In genomic region chr3:128123538-128124368, GRCh38 we compare ENCODE assay signal across 8 cellular contexts. TPM values are rescaled to one million over a fixed set of nuclear protein-coding genes. Genes with fewer than 3 reads are reported as not detected.
A peak's percentile ranks its signal among the peaks of the same experiment; 100 is the strongest.
DNase-seq lines count a peak whose midpoint lies in the region; ATAC-seq, FAIRE-seq and TF ChIP-seq lines count a peak whose summit lies in the region.

TSS of gene RUVBL1 (minus strand) at chr3:128123812. CDS start at chr3:128123724, 88 bp downstream.

- peak within 1 kb of the TSS; percentile 45 to 94 (median 79) for H3K4me3 ChIP-seq in adrenal gland
- H3K4me3 ChIP-seq in heart left ventricle = peak within 1 kb of the TSS; percentile 70 to 98 (median 86)
- H3K4me3 ChIP-seq in upper lobe of left lung = peak within 1 kb of the TSS; percentile 81 to 95 (median 84)

- ATAC-seq in HG02852 (IDR thresholded peaks at IDR 0.05; ENCODE audit: unreplicated experiment) = peak; percentile 99
- ATAC-seq in heart left ventricle = peak; percentile 100
- ATAC-seq in upper lobe of left lung (ENCODE audit: low FRiP score in 2 of 2) = peak; percentile 100

- no peaks in the 10 kb centered on the region for H3K36me3 ChIP-seq in adrenal gland (replicated peaks in 1 of 2)
- H3K36me3 ChIP-seq in heart left ventricle = peaks cover 0 to 3% (median 0%) of the 10 kb centered on the region in 9 donors
- H3K36me3 ChIP-seq in upper lobe of left lung = peaks cover 0 to 2% (median 0%) of the 10 kb centered on the region in 4 donors

- TF ChIP-seq EP300 in upper lobe of left lung (IDR thresholded peaks at IDR 0.05) = peak in 2 of 4 donors; percentile 63 to 64

- H3K4me1 ChIP-seq in adrenal gland (replicated peaks in 1 of 2) (peaks cover 4 to 9% of the 10 kb centered on the region in 2 donors), heart left ventricle (peaks cover 0 to 15% (median 11%) of the 10 kb centered on the region in 12 donors), upper lobe of left lung (peaks cover 4 to 18% (median 12%) of the 10 kb centered on the region in 4 donors)

- H3K27me3 ChIP-seq in adrenal gland = no peaks in the 10 kb centered on the region
- H3K27me3 ChIP-seq in heart left ventricle = no peaks in the 10 kb centered on the region
- no peaks in the 10 kb centered on the region for H3K27me3 ChIP-seq in upper lobe of left lung

- intact Hi-C loops in adrenal gland (cut with DNase I) (no loop called here), heart left ventricle (cut with DNase I) (loop anchor here in 5 of 10 donors (1.0 to 5.0 kb wide), 3 partner anchors 29 to 46 kb away; partner anchors contain the start of gene EEFSEC (in 4 of the 5)), posterior cingulate gyrus (cut with DNase I) (loop anchor here (1.0 kb wide), 1 partner anchor 30 kb away; the partner anchor contains the start of gene EEFSEC)

- DNase-seq in GM12892 (ENCODE audit: insufficient read length) (peak; percentile 96), NCI-H146 (lab: John Stamatoyannopoulos, UW) (peak; percentile 100), T-helper 1 cell (peak; percentile 91 to 99 (median 96)), adrenal gland (peak; percentile 96 to 99 (median 98)), heart left ventricle (peak; percentile 98 to 99 (median 98)), posterior cingulate gyrus (peak; percentile 95 to 100 (median 98)), upper lobe of left lung (peak; percentile 97 to 99)

- FAIRE-seq in GM12892 (lab: Jason Lieb, UNC) = peak; percentile 78

- TF ChIP-seq CTCF in adrenal gland (IDR thresholded peaks at IDR 0.05) (no peak), heart left ventricle (IDR thresholded peaks at IDR 0.05) (no peak), upper lobe of left lung (IDR thresholded peaks at IDR 0.05) (no peak)

- H3K27ac ChIP-seq in adrenal gland (peak within 1 kb of the TSS in 4 of 5 donors; percentile 5 to 84 (median 22)), heart left ventricle (peak within 1 kb of the TSS; percentile 31 to 90 (median 79)), upper lobe of left lung (peak within 1 kb of the TSS; percentile 72 to 89 (median 77))

- WGBS in adrenal gland, 4 donors = 2 to 11% (median 3%) methylated on average over 6 to 47 of the region's 47 CpGs
- WGBS in heart left ventricle, 4 donors = 2 to 5% (median 3%) methylated on average over 23 to 47 of the region's 47 CpGs
- 4 to 13% methylated on average over 10 to 44 of the region's 47 CpGs for WGBS in upper lobe of left lung, 2 donors

- peak; percentile 71; the same call in 1 of the 2 replicates for TF ChIP-seq POLR2A in GM12892 (IDR thresholded peaks at IDR 0.05; ENCODE audit: low read depth, low read length)
- TF ChIP-seq POLR2A in adrenal gland (IDR thresholded peaks at IDR 0.05) = peak in 1 of 2 donors; percentile 58
- peak in 1 of 2 donors; percentile 65 for TF ChIP-seq POLR2A in heart left ventricle (IDR thresholded peaks at IDR 0.05)
- TF ChIP-seq POLR2A in upper lobe of left lung (IDR thresholded peaks at IDR 0.05) = peak in 2 of 4 donors; percentile 19 to 60

- H3K9me3 ChIP-seq in adrenal gland (replicated peaks in 1 of 3) (no peaks in the 10 kb centered on the region), heart left ventricle (no peaks in the 10 kb centered on the region), upper lobe of left lung (no peaks in the 10 kb centered on the region)

RNA-seq across cellular contexts. Expression of gene RUVBL1, which starts in this region (rescaled TPM):
- 69.8 TPM for polyA plus RNA-seq in GM12892 (2012; ENCODE audit: missing spikeins)
- 10 to 100 TPM in 7 of 8 donors, 1 to 10 TPM in 1; 7.9 to 32.0 (median 25.4) TPM for total RNA-seq in adrenal gland
- polyA plus RNA-seq in adrenal gland = 10 to 100 TPM; 11.7 to 37.5 (median 20.2) TPM
- 10 to 100 TPM; 19.1 to 39.9 (median 26.2) TPM for total RNA-seq in heart left ventricle
- 10 to 100 TPM; 14.1 to 44.6 TPM for polyA plus RNA-seq in heart left ventricle
- 10 to 100 TPM; 16.0 to 26.9 (median 21.8) TPM for total RNA-seq in upper lobe of left lung

Comparison
In these comparisons a context has a peak if more than half of its experiments do, and no peak if none do; other contexts are left out.
1. Peak in every context shown above with its lines: DNase-seq, ATAC-seq, H3K4me3 ChIP-seq and H3K27ac ChIP-seq.
2. H3K27ac ChIP-seq: peak in every context shown above with its lines; median percentile 79 in heart left ventricle; 77 in upper lobe of left lung; 22 in adrenal gland.